ENCODE assay signal across 22 cellular contexts in the genomic region with DNA sequence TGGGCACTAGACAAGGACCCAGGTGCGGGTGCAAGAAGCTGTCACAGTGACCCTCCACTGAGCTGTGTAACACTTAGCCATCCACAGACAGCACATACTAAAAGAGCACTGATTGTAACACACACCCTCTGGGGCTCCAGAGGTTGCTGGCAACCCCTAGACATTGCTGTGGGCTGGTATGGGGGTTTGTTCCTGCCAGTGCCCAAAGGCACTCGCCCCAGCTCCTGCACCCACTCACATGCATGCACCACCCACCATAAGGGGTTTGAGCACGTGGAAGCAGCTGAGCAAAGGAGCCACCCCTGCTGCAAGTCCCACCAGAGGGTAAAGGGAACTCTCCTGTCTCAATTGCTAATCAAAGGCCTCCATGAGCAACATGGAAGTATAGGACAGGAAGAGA.
"Had no signal": no experiment of that assay in that cellular context is flagged by ENCODE, and none has a peak within 500 bp of the region (broad histone marks: within the 10 kb centered on the region; RNA-seq: fewer than 3 reads in every experiment).

No MANE protein-coding gene starts in this region.

- H3K9me3 ChIP-seq: colonic mucosa, esophagus squamous epithelium, gastrocnemius medialis, lower lobe of right lung had no signal

- H3K36me3 ChIP-seq: colonic mucosa, esophagus squamous epithelium, gastrocnemius medialis, heart right ventricle, left lung, lower lobe of right lung had no signal

- H3K27ac ChIP-seq: colonic mucosa, epithelial cell of prostate, esophagus squamous epithelium, gastrocnemius medialis, heart right ventricle, left lung, lower lobe of right lung had no signal

- H3K27me3 Mint-ChIP-seq: dendritic cell treated with granulocyte-macrophage colony-stimulating factor and Interleukin-4, amounts not matched to agents 40 ng/mL and 50 ng/mL, for 4 days; effector memory CD8-positive, alpha-beta T cell had no signal

- DNase-seq: cerebellar nuclear complex; colonic mucosa; cortex of kidney; effector CD8-positive, alpha-beta T cell; effector memory CD8-positive, alpha-beta T cell; endodermal cell; erythroblast; esophagus squamous epithelium; foreskin fibroblast; foreskin melanocyte; gastrocnemius medialis; heart right ventricle; hippocampal formation; left cardiac atrium; left lung; left ventricle myocardium superior; lower lobe of right lung; mesendoderm; midbrain had no signal

- H3K4me3 Mint-ChIP-seq: dendritic cell treated with granulocyte-macrophage colony-stimulating factor and Interleukin-4, amounts not matched to agents 40 ng/mL and 50 ng/mL, for 4 days; effector memory CD8-positive, alpha-beta T cell; endodermal cell had no signal

- H3K27ac Mint-ChIP-seq: dendritic cell treated with granulocyte-macrophage colony-stimulating factor and Interleukin-4, amounts not matched to agents 40 ng/mL and 50 ng/mL, for 4 days; effector memory CD8-positive, alpha-beta T cell; endodermal cell had no signal

- H3K4me1 ChIP-seq: colonic mucosa, esophagus squamous epithelium, gastrocnemius medialis, heart right ventricle, left lung, lower lobe of right lung had no signal

- H3K27me3 ChIP-seq: colonic mucosa, esophagus squamous epithelium, gastrocnemius medialis, heart right ventricle, left lung had no signal

- ATAC-seq: effector memory CD8-positive, alpha-beta T cell; esophagus mucosa; gastrocnemius medialis; heart right ventricle; left cardiac atrium; left lung; left ventricle myocardium superior; lower lobe of right lung had no signal

- H3K4me3 ChIP-seq: colonic mucosa, esophagus squamous epithelium, gastrocnemius medialis, heart right ventricle, left lung, lower lobe of right lung had no signal
